32 cellular contexts compared by ENCODE assay signal in the genomic region with DNA sequence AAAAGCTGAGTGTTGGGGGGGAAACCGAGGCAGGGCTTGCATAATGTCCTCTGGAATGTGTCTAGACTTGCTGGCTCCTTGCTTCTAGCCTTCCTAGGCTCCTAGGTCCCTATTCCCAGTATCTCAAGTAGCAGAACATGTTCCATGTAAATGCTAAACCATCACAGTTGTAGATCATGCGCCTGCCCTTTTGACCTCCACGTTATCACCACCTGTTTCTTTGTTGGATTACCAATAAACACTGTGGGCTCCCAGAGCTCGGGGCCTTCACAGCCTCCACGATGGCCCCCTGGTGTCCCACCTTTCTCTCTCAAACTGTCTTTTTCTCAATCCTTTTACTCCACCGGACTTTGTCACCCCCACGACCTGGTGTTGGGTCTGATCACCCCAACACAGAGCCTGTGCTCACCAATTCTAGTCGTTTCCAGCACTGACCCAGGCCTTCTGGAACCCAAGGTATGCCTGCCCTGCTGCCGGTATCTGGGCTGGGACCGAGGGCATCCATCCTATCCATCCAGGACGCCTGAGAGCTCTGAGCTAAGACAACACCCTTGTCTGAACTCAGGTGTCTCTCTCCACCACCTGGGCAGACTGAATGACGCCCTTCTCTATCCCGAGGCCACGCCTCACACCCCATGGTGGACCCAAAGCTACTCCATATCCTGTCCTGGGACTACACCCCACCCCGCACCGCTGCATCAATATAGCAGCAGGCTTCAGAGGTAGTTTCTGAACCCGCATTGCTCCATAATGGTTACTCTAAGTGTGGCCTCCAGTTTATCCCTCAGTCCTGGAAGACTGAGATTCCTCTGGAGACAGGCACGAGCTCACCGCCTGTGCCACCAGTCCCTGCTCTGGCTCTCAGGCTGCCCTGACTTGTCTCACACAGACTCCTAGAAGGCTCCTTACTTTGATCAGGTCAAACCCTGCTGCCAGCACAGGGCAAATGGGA. TPM values are rescaled to one million over a fixed set of nuclear protein-coding genes. Genes with fewer than 3 reads are reported as not detected.
A peak's percentile ranks its signal among the peaks of the same experiment; 100 is the strongest.
DNase-seq lines count a peak whose midpoint lies in the region; ATAC-seq and TF ChIP-seq lines count a peak whose summit lies in the region.
"Had no signal": no experiment of that assay in that cellular context is flagged by ENCODE, and none has a peak within 500 bp of the region (broad histone marks: within the 10 kb centered on the region; RNA-seq: fewer than 3 reads in every experiment).

No MANE protein-coding gene starts in this region.

- H3K27me3 Mint-ChIP-seq in WTC11 (ENCODE audit: low read depth): no peaks in the 10 kb centered on the region
- H3K27me3 Mint-ChIP-seq: activated naive CD8-positive, alpha-beta T cell treated with anti-CD3 and anti-CD28 coated beads, Interleukin-2, amount 50 U/mL, for 24 hours; CD8-positive, alpha-beta memory T cell; central memory CD8-positive, alpha-beta T cell; memory B cell; stimulated activated memory B cell treated with anti-CD40 and anti-IgM and Interleukin-4, amounts not matched to agents 10 μg/mL and 1 μg/mL and 100 μg/mL, for 72 hours had no signal

- no peaks in the 10 kb centered on the region for H3K9me3 Mint-ChIP-seq in WTC11
- H3K9me3 Mint-ChIP-seq: activated naive CD8-positive, alpha-beta T cell treated with anti-CD3 and anti-CD28 coated beads, Interleukin-2, amount 50 U/mL, for 24 hours; CD8-positive, alpha-beta memory T cell; central memory CD8-positive, alpha-beta T cell; memory B cell; naive thymus-derived CD4-positive, alpha-beta T cell; stimulated activated memory B cell treated with anti-CD40 and anti-IgM and Interleukin-4, amounts not matched to agents 10 μg/mL and 1 μg/mL and 100 μg/mL, for 72 hours; T-helper 1 cell treated with Interleukin-12 subunit alpha and Interleukin-12 subunit beta and Interleukin-4 antibody, amounts not matched to agents 30 μg/mL and 1 μg/mL, for 36 hours had no signal

- H3K36me3 ChIP-seq in Panc1 (ENCODE audit: control insufficient read depth, insufficient read depth, low read length): no peaks in the 10 kb centered on the region; the same call in 1 of the 2 replicates
- peaks cover 25% of the 10 kb centered on the region for H3K36me3 ChIP-seq in mesodermal cell (ENCODE audit: control insufficient read depth, insufficient read depth, low read length)
- peaks cover 0 to 48% (median 34%) of the 10 kb centered on the region in 6 donors for H3K36me3 ChIP-seq in spleen
- H3K36me3 ChIP-seq: ovary had no signal

- TF ChIP-seq CTCF in Panc1 (IDR thresholded peaks at IDR 0.05) (no peak), spleen (IDR thresholded peaks at IDR 0.05 in 8 of 11, conservative IDR thresholded peaks at IDR 0.05 in 3 of 11) (no peak), WTC11 (IDR thresholded peaks at IDR 0.05) (no peak)

- no peak overlapping the region for H3K27ac Mint-ChIP-seq in WTC11
- H3K27ac Mint-ChIP-seq: activated naive CD8-positive, alpha-beta T cell treated with anti-CD3 and anti-CD28 coated beads, Interleukin-2, amount 50 U/mL, for 24 hours; memory B cell; stimulated activated memory B cell treated with anti-CD40 and anti-IgM and Interleukin-4, amounts not matched to agents 10 μg/mL and 1 μg/mL and 100 μg/mL, for 72 hours; T-helper 1 cell treated with Interleukin-12 subunit alpha and Interleukin-12 subunit beta and Interleukin-4 antibody, amounts not matched to agents 30 μg/mL and 1 μg/mL, for 36 hours had no signal

- H3K27ac ChIP-seq in Panc1 (ENCODE audit: low read length) (no peak overlapping the region), mesodermal cell (ENCODE audit: low read depth, low read length, severe bottlenecking) (peak overlapping the region; percentile 10), spleen (no peak overlapping the region)
- H3K27ac ChIP-seq: gastroesophageal sphincter, hepatocyte, ovary, right atrium auricular region, testis, vagina had no signal

- WGBS in mesodermal cell (ENCODE audit: insufficient coverage in 2 of 2), 2 experiments: 90 to 95% methylated on average over 17 to 18 of the region's 19 CpGs
- 88 to 95% (median 90%) methylated on average over 19 of the region's 19 CpGs for WGBS in spleen, 5 donors

- H3K4me3 ChIP-seq in Panc1 (ENCODE audit: low read depth in 2 of 2, low read length in 2 of 2) (no peak overlapping the region), mesodermal cell (ENCODE audit: extremely low read depth, insufficient read depth, low read length, poor library complexity, severe bottlenecking) (no peak overlapping the region), spleen (no peak overlapping the region)
- H3K4me3 ChIP-seq: gastroesophageal sphincter, hepatocyte, ovary, right atrium auricular region, testis, vagina had no signal

- ATAC-seq in Panc1: peak; percentile 56; the same call in 1 of the 2 replicates
- ATAC-seq in WTC11: no peak
- ATAC-seq: activated naive CD8-positive, alpha-beta T cell treated with anti-CD3 and anti-CD28 coated beads, Interleukin-2, amount 50 U/mL, for 24 hours; gastroesophageal sphincter; naive thymus-derived CD4-positive, alpha-beta T cell had no signal

- CTCF ChIA-PET in Panc1 (lab: Charles Lee) (no interaction called here), WTC11 (lab: Charles Lee) (interaction anchor here (0.7 to 2.0 kb wide), 5 partner anchors 10 to 83 kb away, joined by 4 to 10 read pairs (median 4); no protein-coding TSS in a partner anchor)

- in situ Hi-C loops in Panc1 (cut with HindIII; ENCODE audit: low pct_unique_long_range_greater_than_20kb, low sequenced_read_pairs): no loop called here

- peaks cover 11% of the 10 kb centered on the region; the same call in 1 of the 2 replicates for H3K36me3 Mint-ChIP-seq in WTC11

- H3K27me3 ChIP-seq in Panc1 (ENCODE audit: control insufficient read depth, insufficient read depth, low read length): no peaks in the 10 kb centered on the region
- no peaks in the 10 kb centered on the region for H3K27me3 ChIP-seq in spleen (replicated peaks in 1 of 7)
- H3K27me3 ChIP-seq: gastroesophageal sphincter, hepatocyte, ovary, right atrium auricular region, testis, vagina had no signal

- no peaks in the 10 kb centered on the region for H3K9me3 ChIP-seq in Panc1 (ENCODE audit: control insufficient read depth, insufficient read depth, low read depth, low read length)
- H3K9me3 ChIP-seq in mesodermal cell (ENCODE audit: control insufficient read depth, low read length): no peaks in the 10 kb centered on the region
- H3K9me3 ChIP-seq in spleen: no peaks in the 10 kb centered on the region
- H3K9me3 ChIP-seq: gastroesophageal sphincter, ovary, right atrium auricular region, testis, vagina had no signal

- intact Hi-C loops in Panc1 (cut with micrococcal nuclease; ENCODE audit: unreplicated experiment) (no loop called here), spleen (cut with DNase I; ENCODE audit: low total_unique reads) (no loop called here)

- H3K4me1 ChIP-seq in Panc1 (ENCODE audit: control insufficient read depth, insufficient read depth, low read length) (no peaks in the 10 kb centered on the region), mesodermal cell (ENCODE audit: control insufficient read depth, insufficient read depth, low read length, poor library complexity, severe bottlenecking) (peaks cover 4% of the 10 kb centered on the region), spleen (no peaks in the 10 kb centered on the region)
- H3K4me1 ChIP-seq: gastroesophageal sphincter, testis, vagina had no signal

- no TSS peak for BruUV-seq in Panc1 (replicated peaks; lab: Mats Ljungman, UMichigan)

- H3K4me3 Mint-ChIP-seq in WTC11: no peak overlapping the region
- H3K4me3 Mint-ChIP-seq: activated naive CD8-positive, alpha-beta T cell treated with anti-CD3 and anti-CD28 coated beads, Interleukin-2, amount 50 U/mL, for 24 hours; CD8-positive, alpha-beta memory T cell; central memory CD8-positive, alpha-beta T cell; memory B cell; naive thymus-derived CD4-positive, alpha-beta T cell; stimulated activated memory B cell treated with anti-CD40 and anti-IgM and Interleukin-4, amounts not matched to agents 10 μg/mL and 1 μg/mL and 100 μg/mL, for 72 hours; T-helper 1 cell treated with Interleukin-12 subunit alpha and Interleukin-12 subunit beta and Interleukin-4 antibody, amounts not matched to agents 30 μg/mL and 1 μg/mL, for 36 hours had no signal

- DNase-seq in NCI-H82 (lab: John Stamatoyannopoulos, UW) (peak; percentile 15), NCI-H82 treated with DMSO at 0.1 percent for 48 hours (lab: John Stamatoyannopoulos, UW; ENCODE audit: unreplicated experiment) (no peak), Panc1 (ENCODE audit: low read depth, low spot score) (no peak), HCEC 1CT (no peak), spleen (no peak), WTC11 (ENCODE audit: low spot score) (no peak)
- peak; percentile 16 for DNase-seq in stimulated activated CD8-positive, alpha-beta memory T cell treated with anti-CD3 and anti-CD28 coated beads, Interleukin-4, amount 100 ng/mL, for 48 hours
- DNase-seq: activated naive CD8-positive, alpha-beta T cell treated with anti-CD3 and anti-CD28 coated beads, Interleukin-2, amount 50 U/mL, for 24 hours; activated T-cell treated with anti-CD3 and anti-CD28 coated beads, Interleukin-2, amount 50 U/mL, for 48 hours; AML-193; CD8-positive, alpha-beta memory T cell; GDM1; GOT3; left cardiac atrium; naive thymus-derived CD4-positive, alpha-beta T cell; NCI-H1694 treated with DMSO at 0.1 percent for 48 hours; NCI-H526 treated with DMSO at 0.1 percent for 48 hours; ovary; stimulated activated CD4-positive, alpha-beta T cell treated with anti-CD3 and anti-CD28 coated beads, Interleukin-12 subunit alpha, Interleukin-12 subunit beta, amount 100 ng/mL, for 4 hours; stimulated activated CD4-positive, alpha-beta T cell treated with anti-CD3 and anti-CD28 coated beads, Interleukin-4, amount 100 ng/mL, for 1 hour; testis had no signal

- H3K4me1 Mint-ChIP-seq in WTC11: peaks cover 13% of the 10 kb centered on the region
- H3K4me1 Mint-ChIP-seq: activated naive CD8-positive, alpha-beta T cell treated with anti-CD3 and anti-CD28 coated beads, Interleukin-2, amount 50 U/mL, for 24 hours; CD8-positive, alpha-beta memory T cell; central memory CD8-positive, alpha-beta T cell had no signal

- TF ChIP-seq POLR2A in spleen (IDR thresholded peaks at IDR 0.05): no peak

- POLR2A ChIA-PET in Panc1 (lab: Charles Lee): no interaction called here
- POLR2A ChIA-PET in WTC11 (lab: Charles Lee): no interaction called here

RNA-seq across cellular contexts. Expression of a gene that starts 9.3 kb away (rescaled TPM):
- total RNA-seq in Panc1 (2021; ENCODE audit: unreplicated experiment) (0.23 TPM), spleen (under 1 TPM in 2 of 7 donors, not detected in 5; 0.28 to 0.30 TPM), WTC11 (2021) (0.16 to 0.52 TPM (median 0.39 TPM) in 3 replicates)
- polyA plus RNA-seq in Panc1 (2012; ENCODE audit: insufficient read length): 0.15 TPM
- polyA plus RNA-seq in mesodermal cell (2013, experiment 1 of 2): 0.11 TPM
- polyA plus RNA-seq in mesodermal cell (2013, experiment 2 of 2): not detected
- under 1 TPM in 2 of 3 donors, not detected in 1; 0.03 to 0.08 TPM for polyA plus RNA-seq in spleen
- total RNA-seq: dermis microvascular lymphatic vessel endothelial cell; gastroesophageal sphincter; naive thymus-derived CD4-positive, alpha-beta T cell; right atrium auricular region; SK-MEL-5; vagina had no signal
- polyA plus RNA-seq: CD8-positive, alpha-beta memory T cell; naive thymus-derived CD4-positive, alpha-beta T cell had no signal

RNA-seq across cellular contexts. Expression of a gene that starts 24.8 kb away (rescaled TPM):
- total RNA-seq in Panc1 (2021; ENCODE audit: unreplicated experiment): 54.1 TPM
- 43.7 TPM for polyA plus RNA-seq in Panc1 (2012; ENCODE audit: insufficient read length)
- polyA plus RNA-seq in mesodermal cell (2013, experiment 1 of 2): 54.4 TPM
- polyA plus RNA-seq in mesodermal cell (2013, experiment 2 of 2): 53.5 TPM
- total RNA-seq in spleen: 10 to 100 TPM; 46.0 to 66.4 (median 51.9) TPM
- polyA plus RNA-seq in spleen: 10 to 100 TPM; 58.8 to 71.0 (median 69.7) TPM
- total RNA-seq in WTC11 (2021): 48.0 to 53.1 TPM (median 49.4 TPM) in 3 replicates

Comparison
In these comparisons a context has a peak if more than half of its experiments do, and no peak if none do; other contexts are left out.
1. DNase-seq: peak in NCI-H82 (single experiment) and stimulated activated CD8-positive, alpha-beta memory T cell treated with anti-CD3 and anti-CD28 coated beads, Interleukin-4, amount 100 ng/mL, for 48 hours (single experiment); none in NCI-H82 treated with DMSO at 0.1 percent for 48 hours (single experiment), Panc1 (single experiment), HCEC 1CT (single experiment), spleen (single experiment) and WTC11 (single experiment).